15 cellular contexts compared by ENCODE assay signal in the genomic region with DNA sequence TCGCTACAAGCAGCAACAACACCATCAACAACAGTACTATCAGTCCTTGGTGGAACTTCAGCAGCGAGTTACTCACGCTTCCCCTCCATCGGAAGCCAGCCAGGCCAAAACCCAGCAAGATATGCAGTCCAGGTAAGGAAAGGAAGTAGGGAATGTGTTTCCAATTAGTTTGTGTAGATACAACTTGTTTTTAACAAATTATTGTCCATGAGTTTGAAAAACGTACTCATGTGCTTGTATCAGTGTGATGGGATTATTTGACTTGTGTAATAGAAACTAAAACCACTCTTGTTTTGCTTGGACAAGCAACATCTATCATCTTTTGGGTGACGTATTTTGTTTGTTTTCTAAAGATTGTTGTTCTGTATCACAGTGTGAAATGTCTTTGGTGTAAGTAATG.
"Had no signal": no experiment of that assay in that cellular context is flagged by ENCODE, and none has a peak within 500 bp of the region (broad histone marks: within the 10 kb centered on the region; RNA-seq: fewer than 3 reads in every experiment).

No MANE protein-coding gene starts in this region.

- H3K9me3 ChIP-seq: colonic mucosa, esophagus muscularis mucosa, thyroid gland, vagina had no signal

- H3K4me3 ChIP-seq: adrenal gland, colonic mucosa, esophagus muscularis mucosa, thyroid gland, vagina had no signal

- H3K27ac ChIP-seq: colonic mucosa, esophagus muscularis mucosa, thyroid gland, vagina, VCaP had no signal

- H3K4me1 ChIP-seq: adrenal gland, colonic mucosa, esophagus muscularis mucosa, thyroid gland, vagina had no signal

- H3K36me3 ChIP-seq: adrenal gland, colonic mucosa, esophagus muscularis mucosa, thyroid gland, vagina had no signal

- H3K27me3 ChIP-seq: adrenal gland, colonic mucosa, esophagus muscularis mucosa, thyroid gland, vagina had no signal

- DNase-seq: activated CD4-positive, alpha-beta T cell treated with anti-CD3 and anti-CD28 coated beads, Interleukin-2, amount 50 U/mL, for 48 hours; activated CD8-positive, alpha-beta memory T cell treated with anti-CD3 and anti-CD28 coated beads, Interleukin-2, amount 10 ng/mL, durations not matched to agents 7 days and 5 days; activated effector memory CD4-positive, alpha-beta T cell treated with Interleukin-2 at 50 U/mL for 16 hours; activated T-cell treated with anti-CD3 and anti-CD28 coated beads, Interleukin-2, amount 50 U/mL, for 4 hours; colonic mucosa; left ventricle myocardium superior; mesendoderm; natural killer cell; stimulated activated CD4-positive, alpha-beta T cell treated with anti-CD3 and anti-CD28 coated beads, Interleukin-1b, Interleukin-23, amount 100 ng/mL, for 48 hours; stimulated activated naive CD8-positive, alpha-beta T cell treated with anti-CD3 and anti-CD28 coated beads, Interleukin-15, amount 100 ng/mL, for 72 hours; thyroid gland had no signal

- ATAC-seq: activated CD8-positive, alpha-beta memory T cell treated with anti-CD3 and anti-CD28 coated beads, Interleukin-2, amount 10 ng/mL, durations not matched to agents 7 days and 5 days; activated T-cell treated with anti-CD3 and anti-CD28 coated beads, Interleukin-2, amount 50 U/mL, for 4 hours; left ventricle myocardium superior; natural killer cell; stimulated activated naive CD8-positive, alpha-beta T cell treated with anti-CD3 and anti-CD28 coated beads, Interleukin-15, amount 100 ng/mL, for 72 hours had no signal
